In the genomic region with DNA sequence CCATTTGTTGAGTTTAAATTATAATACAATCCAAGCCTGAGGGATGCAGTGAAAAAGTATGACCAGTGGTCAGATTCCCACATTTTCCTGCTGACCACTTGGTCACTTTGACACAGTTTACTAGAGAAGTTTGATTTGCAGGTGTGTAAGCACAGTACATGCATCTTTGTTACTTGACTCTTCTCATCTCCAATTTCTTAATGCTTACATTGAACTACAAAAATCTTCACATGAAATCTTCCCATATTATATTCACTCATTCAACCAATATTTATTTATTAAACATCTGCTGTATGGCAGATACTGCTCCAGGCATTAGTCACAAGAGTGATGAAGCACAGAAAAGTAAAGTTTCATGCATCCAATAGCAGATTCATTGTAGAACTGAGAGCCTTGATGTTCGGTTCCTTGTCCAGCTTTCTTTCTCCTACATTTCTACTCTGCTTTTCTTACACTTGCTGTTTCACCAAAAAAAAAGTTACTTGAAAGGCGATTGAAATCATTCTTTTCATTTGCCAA, we compare ENCODE assay signal across 17 cellular contexts.
"Had no signal": no experiment of that assay in that cellular context is flagged by ENCODE, and none has a peak within 500 bp of the region (broad histone marks: within the 10 kb centered on the region; RNA-seq: fewer than 3 reads in every experiment).

No MANE protein-coding gene starts in this region.

- H3K9me3 ChIP-seq: neutrophil, psoas muscle, spleen, stomach had no signal

- H2AFZ ChIP-seq: hepatocyte had no signal

- H3K4me2 ChIP-seq: hepatocyte had no signal

- H3K4me1 ChIP-seq: spleen had no signal

- H3K27me3 ChIP-seq: hepatocyte, neutrophil, spleen, stomach had no signal

- H3K27ac ChIP-seq: hepatocyte, neutrophil, psoas muscle, spleen, stomach had no signal

- FAIRE-seq: urothelium cell line had no signal

- H3K4me3 ChIP-seq: hepatocyte, psoas muscle, spleen, stomach had no signal

- ATAC-seq: left colon; naive thymus-derived CD4-positive, alpha-beta T cell had no signal

- H3K36me3 ChIP-seq: neutrophil, spleen, stomach had no signal

- DNase-seq: effector memory CD4-positive, alpha-beta T cell; erythroblast; foreskin fibroblast; left colon; left ventricle myocardium superior; naive thymus-derived CD4-positive, alpha-beta T cell; psoas muscle; retina; spleen; stimulated activated CD4-positive, alpha-beta T cell treated with anti-CD3 and anti-CD28 coated beads, Interleukin-15, amount 100 ng/mL, for 24 hours; stimulated activated CD4-positive, alpha-beta T cell treated with anti-CD3 and anti-CD28 coated beads, Interleukin-2, amount 100 ng/mL, for 24 hours; stimulated activated naive CD4-positive, alpha-beta T cell; stomach; substantia nigra had no signal
